8 cellular contexts compared by ENCODE assay signal in genomic region chr19:39273859-39274258, GRCh38. TPM values are rescaled to one million over a fixed set of nuclear protein-coding genes. Genes with fewer than 3 reads are reported as not detected.
DNase-seq lines count a peak whose midpoint lies in the region; ATAC-seq, FAIRE-seq and TF ChIP-seq lines count a peak whose summit lies in the region.
"Not testable (repeated sequence)": the region's sequence is repeated elsewhere in the genome, so short reads cannot be mapped to it uniquely, and the experiment has no call there.
"Had no signal": no experiment of that assay in that cellular context is flagged by ENCODE, and none has a peak within 500 bp of the region (broad histone marks: within the 10 kb centered on the region; RNA-seq: fewer than 3 reads in every experiment).

No MANE protein-coding gene starts in this region.

- H3K36me3 ChIP-seq in HCT116 (ENCODE audit: control insufficient read depth in 1 of 2, insufficient read depth in 2 of 2, low read length in 2 of 2); HepG2 (replicated peaks in 1 of 2; ENCODE audit: control insufficient read depth in 1 of 2, insufficient read depth in 2 of 2, low read length in 2 of 2); suprapubic skin: not testable (repeated sequence)

- not testable (repeated sequence) for H4K20me1 ChIP-seq in HCT116 (ENCODE audit: insufficient read depth); HepG2 (ENCODE audit: insufficient read depth, low read length)

- POLR2A ChIA-PET in HCT116 (lab: Charles Lee); HepG2 (lab: Yijun Ruan, JAX): not testable (repeated sequence)

- not testable (repeated sequence) for H3K4me1 ChIP-seq in HCT116 (ENCODE audit: control insufficient read depth in 1 of 2, insufficient read depth in 2 of 2, low read length in 2 of 2); HepG2 (ENCODE audit: insufficient read depth, low read length); suprapubic skin

- not testable (repeated sequence) for FAIRE-seq in HepG2 (lab: Jason Lieb, UNC)

- TF ChIP-seq RAD21 in HCT116 (IDR thresholded peaks at IDR 0.05; ENCODE audit: low read depth); HepG2 (CRISPR knock-in tag; IDR thresholded peaks at IDR 0.05): not testable (repeated sequence)

- H3K4me2 ChIP-seq in HCT116 (ENCODE audit: low read length): peak overlapping the region; percentile 36; the same call in 1 of the 2 replicates
- not testable (repeated sequence) for H3K4me2 ChIP-seq in HepG2 (ENCODE audit: low read depth, low read length)

- not testable (repeated sequence) for TF ChIP-seq CTCF in HCT116 (IDR thresholded peaks at IDR 0.05 in 2 of 3, conservative IDR thresholded peaks at IDR 0.05 in 1 of 3; ENCODE audit: borderline replicate concordance in 1 of 3, insufficient read depth in 1 of 3, low read depth in 2 of 3, low read length in 2 of 3); HepG2 (CRISPR knock-in tag; IDR thresholded peaks at IDR 0.05); suprapubic skin (IDR thresholded peaks at IDR 0.05)

- in situ Hi-C loops in HepG2 (cut with HindIII; ENCODE audit: extremely low pct_ligation_motif_present, low pct_unique_long_range_greater_than_20kb): not testable (repeated sequence)

- TF ChIP-seq EP300 in HepG2 (IDR thresholded peaks at IDR 0.05; ENCODE audit: low read depth in 2 of 2, low read length in 2 of 2); HepG2 (CRISPR knock-in tag; IDR thresholded peaks at IDR 0.05; ENCODE audit: borderline replicate concordance); suprapubic skin (IDR thresholded peaks at IDR 0.05): not testable (repeated sequence)

- H3K27ac ChIP-seq in HCT116 (ENCODE audit: low read depth, low read length); HepG2 (ENCODE audit: extremely low read length, insufficient read depth, low read length); suprapubic skin: not testable (repeated sequence)

- TF ChIP-seq POLR2A in HCT116 (IDR thresholded peaks at IDR 0.05; ENCODE audit: borderline replicate concordance, extremely low read depth, insufficient read depth, insufficient read length); HepG2 (IDR thresholded peaks at IDR 0.05; ENCODE audit: insufficient read depth in 1 of 2, low read depth in 2 of 2, low read length in 2 of 2); suprapubic skin (IDR thresholded peaks at IDR 0.05): not testable (repeated sequence)

- CTCF ChIA-PET in HCT116 (lab: Charles Lee); HepG2 (lab: Yijun Ruan, JAX; ENCODE audit: low intra/inter-chr PET ratio, low total read pairs): not testable (repeated sequence)

- 21% methylated on average over 5 of the region's 5 CpGs for WGBS in HepG2 (ENCODE audit: low lambda C conversion rate)
- 86% methylated on average over 5 of the region's 5 CpGs for WGBS in suprapubic skin

- not testable (repeated sequence) for H3K4me3 ChIP-seq in HCT116 (replicated peaks in 1 of 2; ENCODE audit: low read depth in 1 of 2, low read length in 2 of 2); HepG2 (replicated peaks in 1 of 3; ENCODE audit: insufficient read depth in 1 of 3, low read depth in 2 of 3, low read length in 3 of 3); suprapubic skin

- not testable (repeated sequence) for H2AFZ ChIP-seq in HCT116 (ENCODE audit: low read depth, low read length, poor library complexity, severe bottlenecking); HepG2 (ENCODE audit: low read length)

- H3K27me3 ChIP-seq in HCT116 (ENCODE audit: insufficient read depth, low read length); HepG2 (ENCODE audit: control insufficient read depth in 1 of 2, insufficient read depth in 2 of 2, low read length in 2 of 2): not testable (repeated sequence)
- peaks cover 15% of the 10 kb centered on the region for H3K27me3 ChIP-seq in suprapubic skin

- not testable (repeated sequence) for ATAC-seq in HCT116, HepG2

- not testable (repeated sequence) for H3K9me3 ChIP-seq in HCT116 (ENCODE audit: control insufficient read depth in 1 of 2, insufficient read depth in 1 of 2, low read depth in 1 of 2, low read length in 2 of 2); HepG2 (ENCODE audit: low read length); suprapubic skin

- H3K9me2 ChIP-seq in HCT116 (ENCODE audit: insufficient read depth): not testable (repeated sequence)

- H3K79me2 ChIP-seq in HCT116 (ENCODE audit: insufficient read depth, low read length); HepG2 (ENCODE audit: insufficient read depth, low read length): not testable (repeated sequence)

- not testable (repeated sequence) for H3K9ac ChIP-seq in HCT116 (ENCODE audit: low read length); HepG2 (ENCODE audit: insufficient read depth, low read depth, low read length)

- peak; percentile 7 for DNase-seq in A172 (ENCODE audit: low spot score)
- not testable (repeated sequence) for DNase-seq in HCT116 (ENCODE audit: low read depth, low spot score)
- peak; percentile 24 for DNase-seq in activated effector memory CD4-positive, alpha-beta T cell treated with anti-CD3 and anti-CD28 coated beads, Interleukin-2, amount 50 U/mL, for 16 hours
- peak; percentile 13 for DNase-seq in HepG2 (ENCODE audit: low spot score)
- peak; percentile 4 to 35 for DNase-seq in suprapubic skin (ENCODE audit: low spot score in 2 of 2)

- BruUV-seq in HCT116 (replicated peaks; lab: Mats Ljungman, UMichigan); HepG2 (replicated peaks; lab: Mats Ljungman, UMichigan): not testable (repeated sequence)

- RAD21 ChIA-PET in HCT116 (lab: Charles Lee; ENCODE audit: low non-redundant PET in 1 of 2, low total read pairs in 2 of 2, uncharacterized antibody in 2 of 2, unreplicated experiment in 2 of 2): not testable (repeated sequence)

- intact Hi-C loops in HCT116 (cut with micrococcal nuclease); HepG2 (cut with micrococcal nuclease; ENCODE audit: unreplicated experiment): not testable (repeated sequence)

RNA-seq across cellular contexts. Expression of gene IFNL2, which starts 5.7 kb away (rescaled TPM):
- total RNA-seq in A172 (2014; rRNA removed; shearing (Covaris generic)): not detected in 2 replicates
- total RNA-seq in HCT116 (2021; ENCODE audit: unreplicated experiment) (not detected), HepG2 (2016; rRNA removed; fragmentation: Illumina TruSeq; extraction: Trizol) (not detected in 2 replicates), suprapubic skin (not detected)
- not detected in 2 replicates for polyA plus RNA-seq in HCT116 (2012)
- not detected in 2 replicates for total RNA-seq in HepG2 (2016; cell fraction: cytosol; rRNA removed; fragmentation: Illumina TruSeq; extraction: Trizol; ENCODE audit: low read depth)
- total RNA-seq in HepG2 (2016; cell fraction: insoluble cytoplasmic fraction; rRNA removed; fragmentation: Illumina TruSeq; extraction: Trizol): not detected in 2 replicates
- not detected in 2 replicates for total RNA-seq in HepG2 (2016; cell fraction: membrane; rRNA removed; fragmentation: Illumina TruSeq; extraction: Trizol)
- total RNA-seq in HepG2 (2016; cell fraction: nucleus; rRNA removed; fragmentation: Illumina TruSeq; extraction: Trizol): not detected in 2 replicates
- polyA plus RNA-seq in HepG2 (2011; rRNA removed): not detected in 2 replicates
- not detected in 2 replicates for polyA plus RNA-seq in HepG2 (2011; cell fraction: cytosol; rRNA removed)
- not detected in 2 replicates for polyA plus RNA-seq in HepG2 (2011; cell fraction: nucleus; rRNA removed)
- polyA plus RNA-seq in HepG2 (2012): not detected in 2 replicates
- polyA plus RNA-seq in HepG2 (2016; cell fraction: cytosol; fragmentation: Illumina TruSeq; extraction: Trizol; ENCODE audit: low read depth): not detected in 2 replicates
- polyA plus RNA-seq in HepG2 (2016; cell fraction: insoluble cytoplasmic fraction; fragmentation: Illumina TruSeq; extraction: Trizol; ENCODE audit: low read depth): not detected in 2 replicates
- polyA plus RNA-seq in HepG2 (2016; cell fraction: membrane; fragmentation: Illumina TruSeq; extraction: Trizol; ENCODE audit: low read depth): not detected in 2 replicates
- polyA plus RNA-seq in HepG2 (2016; cell fraction: nucleus; fragmentation: Illumina TruSeq; extraction: Trizol; ENCODE audit: insufficient read depth, low read depth): not detected in 2 replicates
- not detected in 2 replicates for polyA minus RNA-seq in HepG2 (2011; rRNA and poly(A)+ RNA removed; ENCODE audit: low replicate concordance)
- not detected in 2 replicates for polyA minus RNA-seq in HepG2 (2011; cell fraction: cytosol; rRNA and poly(A)+ RNA removed)
- polyA minus RNA-seq in HepG2 (2011; cell fraction: nucleus; rRNA and poly(A)+ RNA removed): not detected in 2 replicates
- total RNA-seq: A673; CD4-positive, alpha-beta memory T cell had no signal
- polyA plus RNA-seq: BJ; CD4-positive, alpha-beta memory T cell had no signal

RNA-seq across cellular contexts. Expression of gene IFNL1, which starts 22.3 kb away (rescaled TPM):
- total RNA-seq in A172 (2014; rRNA removed; shearing (Covaris generic)): not detected in 2 replicates
- total RNA-seq in HCT116 (2021; ENCODE audit: unreplicated experiment) (not detected), HepG2 (2016; rRNA removed; fragmentation: Illumina TruSeq; extraction: Trizol) (not detected in 2 replicates), suprapubic skin (not detected)
- polyA plus RNA-seq in HCT116 (2012): not detected in 2 replicates
- not detected in 2 replicates for total RNA-seq in HepG2 (2016; cell fraction: cytosol; rRNA removed; fragmentation: Illumina TruSeq; extraction: Trizol; ENCODE audit: low read depth)
- total RNA-seq in HepG2 (2016; cell fraction: insoluble cytoplasmic fraction; rRNA removed; fragmentation: Illumina TruSeq; extraction: Trizol): not detected in 2 replicates
- total RNA-seq in HepG2 (2016; cell fraction: membrane; rRNA removed; fragmentation: Illumina TruSeq; extraction: Trizol): not detected in 2 replicates
- not detected in 2 replicates for total RNA-seq in HepG2 (2016; cell fraction: nucleus; rRNA removed; fragmentation: Illumina TruSeq; extraction: Trizol)
- not detected in 2 replicates for polyA plus RNA-seq in HepG2 (2011; rRNA removed)
- polyA plus RNA-seq in HepG2 (2011; cell fraction: cytosol; rRNA removed): not detected in 2 replicates
- polyA plus RNA-seq in HepG2 (2011; cell fraction: nucleus; rRNA removed): not detected in 2 replicates
- not detected in 2 replicates for polyA plus RNA-seq in HepG2 (2012)
- polyA plus RNA-seq in HepG2 (2016; cell fraction: cytosol; fragmentation: Illumina TruSeq; extraction: Trizol; ENCODE audit: low read depth): not detected in 2 replicates
- polyA plus RNA-seq in HepG2 (2016; cell fraction: insoluble cytoplasmic fraction; fragmentation: Illumina TruSeq; extraction: Trizol; ENCODE audit: low read depth): not detected in 2 replicates
- polyA plus RNA-seq in HepG2 (2016; cell fraction: membrane; fragmentation: Illumina TruSeq; extraction: Trizol; ENCODE audit: low read depth): not detected in 2 replicates
- polyA plus RNA-seq in HepG2 (2016; cell fraction: nucleus; fragmentation: Illumina TruSeq; extraction: Trizol; ENCODE audit: insufficient read depth, low read depth): not detected in 2 replicates
- polyA minus RNA-seq in HepG2 (2011; rRNA and poly(A)+ RNA removed; ENCODE audit: low replicate concordance): not detected in 2 replicates
- polyA minus RNA-seq in HepG2 (2011; cell fraction: cytosol; rRNA and poly(A)+ RNA removed): not detected in 2 replicates
- polyA minus RNA-seq in HepG2 (2011; cell fraction: nucleus; rRNA and poly(A)+ RNA removed): not detected in 2 replicates
- total RNA-seq: A673; CD4-positive, alpha-beta memory T cell had no signal
- polyA plus RNA-seq: BJ had no signal

RNA-seq across cellular contexts. Expression of gene IFNL4, which starts 25.2 kb away (rescaled TPM):
- total RNA-seq in A172 (2014; rRNA removed; shearing (Covaris generic)): not detected in 2 replicates
- not detected for total RNA-seq in HCT116 (2021; ENCODE audit: unreplicated experiment)
- 0.07 TPM in 1 of 2 replicates, not detected in the other for polyA plus RNA-seq in HCT116 (2012)
- total RNA-seq in HepG2 (2016; rRNA removed; fragmentation: Illumina TruSeq; extraction: Trizol): not detected in 2 replicates
- total RNA-seq in HepG2 (2016; cell fraction: cytosol; rRNA removed; fragmentation: Illumina TruSeq; extraction: Trizol; ENCODE audit: low read depth): not detected in 2 replicates
- not detected in 2 replicates for total RNA-seq in HepG2 (2016; cell fraction: insoluble cytoplasmic fraction; rRNA removed; fragmentation: Illumina TruSeq; extraction: Trizol)
- not detected in 2 replicates for total RNA-seq in HepG2 (2016; cell fraction: membrane; rRNA removed; fragmentation: Illumina TruSeq; extraction: Trizol)
- not detected in 2 replicates for total RNA-seq in HepG2 (2016; cell fraction: nucleus; rRNA removed; fragmentation: Illumina TruSeq; extraction: Trizol)
- not detected in 2 replicates for polyA plus RNA-seq in HepG2 (2011; rRNA removed)
- polyA plus RNA-seq in HepG2 (2011; cell fraction: cytosol; rRNA removed): not detected in 2 replicates
- polyA plus RNA-seq in HepG2 (2011; cell fraction: nucleus; rRNA removed): not detected in 2 replicates
- polyA plus RNA-seq in HepG2 (2012): not detected in 2 replicates
- polyA plus RNA-seq in HepG2 (2016; cell fraction: cytosol; fragmentation: Illumina TruSeq; extraction: Trizol; ENCODE audit: low read depth): not detected in 2 replicates
- polyA plus RNA-seq in HepG2 (2016; cell fraction: insoluble cytoplasmic fraction; fragmentation: Illumina TruSeq; extraction: Trizol; ENCODE audit: low read depth): not detected in 2 replicates
- not detected in 2 replicates for polyA plus RNA-seq in HepG2 (2016; cell fraction: membrane; fragmentation: Illumina TruSeq; extraction: Trizol; ENCODE audit: low read depth)
- polyA plus RNA-seq in HepG2 (2016; cell fraction: nucleus; fragmentation: Illumina TruSeq; extraction: Trizol; ENCODE audit: insufficient read depth, low read depth): not detected in 2 replicates
- polyA minus RNA-seq in HepG2 (2011; rRNA and poly(A)+ RNA removed; ENCODE audit: low replicate concordance): not detected in 2 replicates
- not detected in 2 replicates for polyA minus RNA-seq in HepG2 (2011; cell fraction: cytosol; rRNA and poly(A)+ RNA removed)
- polyA minus RNA-seq in HepG2 (2011; cell fraction: nucleus; rRNA and poly(A)+ RNA removed): not detected in 2 replicates
- not detected for total RNA-seq in suprapubic skin
- total RNA-seq: A673; CD4-positive, alpha-beta memory T cell had no signal
- polyA plus RNA-seq: BJ; CD4-positive, alpha-beta memory T cell had no signal

RNA-seq across cellular contexts. Expression of gene IFNL3, which starts 29.1 kb away (rescaled TPM):
- total RNA-seq in A172 (2014; rRNA removed; shearing (Covaris generic)): not detected in 2 replicates
- total RNA-seq in HCT116 (2021; ENCODE audit: unreplicated experiment) (not detected), HepG2 (2016; rRNA removed; fragmentation: Illumina TruSeq; extraction: Trizol) (not detected in 2 replicates), suprapubic skin (not detected)
- not detected in 2 replicates for polyA plus RNA-seq in HCT116 (2012)
- total RNA-seq in HepG2 (2016; cell fraction: cytosol; rRNA removed; fragmentation: Illumina TruSeq; extraction: Trizol; ENCODE audit: low read depth): not detected in 2 replicates
- total RNA-seq in HepG2 (2016; cell fraction: insoluble cytoplasmic fraction; rRNA removed; fragmentation: Illumina TruSeq; extraction: Trizol): not detected in 2 replicates
- total RNA-seq in HepG2 (2016; cell fraction: membrane; rRNA removed; fragmentation: Illumina TruSeq; extraction: Trizol): not detected in 2 replicates
- not detected in 2 replicates for total RNA-seq in HepG2 (2016; cell fraction: nucleus; rRNA removed; fragmentation: Illumina TruSeq; extraction: Trizol)
- not detected in 2 replicates for polyA plus RNA-seq in HepG2 (2011; rRNA removed)
- not detected in 2 replicates for polyA plus RNA-seq in HepG2 (2011; cell fraction: cytosol; rRNA removed)
- polyA plus RNA-seq in HepG2 (2011; cell fraction: nucleus; rRNA removed): not detected in 2 replicates
- polyA plus RNA-seq in HepG2 (2012): not detected in 2 replicates
- polyA plus RNA-seq in HepG2 (2016; cell fraction: cytosol; fragmentation: Illumina TruSeq; extraction: Trizol; ENCODE audit: low read depth): not detected in 2 replicates
- not detected in 2 replicates for polyA plus RNA-seq in HepG2 (2016; cell fraction: insoluble cytoplasmic fraction; fragmentation: Illumina TruSeq; extraction: Trizol; ENCODE audit: low read depth)
- polyA plus RNA-seq in HepG2 (2016; cell fraction: membrane; fragmentation: Illumina TruSeq; extraction: Trizol; ENCODE audit: low read depth): not detected in 2 replicates
- polyA plus RNA-seq in HepG2 (2016; cell fraction: nucleus; fragmentation: Illumina TruSeq; extraction: Trizol; ENCODE audit: insufficient read depth, low read depth): not detected in 2 replicates
- not detected in 2 replicates for polyA minus RNA-seq in HepG2 (2011; rRNA and poly(A)+ RNA removed; ENCODE audit: low replicate concordance)
- not detected in 2 replicates for polyA minus RNA-seq in HepG2 (2011; cell fraction: cytosol; rRNA and poly(A)+ RNA removed)
- polyA minus RNA-seq in HepG2 (2011; cell fraction: nucleus; rRNA and poly(A)+ RNA removed): not detected in 2 replicates
- total RNA-seq: A673; CD4-positive, alpha-beta memory T cell had no signal
- polyA plus RNA-seq: BJ; CD4-positive, alpha-beta memory T cell had no signal

RNA-seq across cellular contexts. Expression of gene LRFN1, which starts 46.8 kb away (rescaled TPM):
- 1.7 and 1.9 TPM in 2 replicates for total RNA-seq in A172 (2014; rRNA removed; shearing (Covaris generic))
- total RNA-seq in HCT116 (2021; ENCODE audit: unreplicated experiment) (13.8 TPM), HepG2 (2016; rRNA removed; fragmentation: Illumina TruSeq; extraction: Trizol) (0.04 TPM in 1 of 2 replicates, not detected in the other), suprapubic skin (1 to 10 TPM; 1.4 to 2.9 (median 2.0) TPM)
- 6.8 and 7.6 TPM in 2 replicates for polyA plus RNA-seq in HCT116 (2012)
- total RNA-seq in HepG2 (2016; cell fraction: cytosol; rRNA removed; fragmentation: Illumina TruSeq; extraction: Trizol; ENCODE audit: low read depth): 0.09 TPM in 1 of 2 replicates, not detected in the other
- total RNA-seq in HepG2 (2016; cell fraction: insoluble cytoplasmic fraction; rRNA removed; fragmentation: Illumina TruSeq; extraction: Trizol): 0.06 TPM in 1 of 2 replicates, not detected in the other
- 0.06 TPM in 1 of 2 replicates, not detected in the other for total RNA-seq in HepG2 (2016; cell fraction: membrane; rRNA removed; fragmentation: Illumina TruSeq; extraction: Trizol)
- 0.19 TPM in 1 of 2 replicates, not detected in the other for total RNA-seq in HepG2 (2016; cell fraction: nucleus; rRNA removed; fragmentation: Illumina TruSeq; extraction: Trizol)
- polyA plus RNA-seq in HepG2 (2011; rRNA removed): 0.07 TPM in 1 of 2 replicates, not detected in the other
- polyA plus RNA-seq in HepG2 (2011; cell fraction: cytosol; rRNA removed): 0.04 and 0.05 TPM in 2 replicates
- 0.16 and 0.17 TPM in 2 replicates for polyA plus RNA-seq in HepG2 (2011; cell fraction: nucleus; rRNA removed)
- 0.36 and 0.39 TPM in 2 replicates for polyA plus RNA-seq in HepG2 (2012)
- 0.06 TPM in 1 of 2 replicates, not detected in the other for polyA plus RNA-seq in HepG2 (2016; cell fraction: cytosol; fragmentation: Illumina TruSeq; extraction: Trizol; ENCODE audit: low read depth)
- 0.13 and 0.19 TPM in 2 replicates for polyA plus RNA-seq in HepG2 (2016; cell fraction: insoluble cytoplasmic fraction; fragmentation: Illumina TruSeq; extraction: Trizol; ENCODE audit: low read depth)
- 0.09 and 0.15 TPM in 2 replicates for polyA plus RNA-seq in HepG2 (2016; cell fraction: membrane; fragmentation: Illumina TruSeq; extraction: Trizol; ENCODE audit: low read depth)
- polyA plus RNA-seq in HepG2 (2016; cell fraction: nucleus; fragmentation: Illumina TruSeq; extraction: Trizol; ENCODE audit: insufficient read depth, low read depth): 0.15 and 0.52 TPM in 2 replicates
- polyA minus RNA-seq in HepG2 (2011; rRNA and poly(A)+ RNA removed; ENCODE audit: low replicate concordance): 0.10 TPM in 1 of 2 replicates, not detected in the other
- not detected in 2 replicates for polyA minus RNA-seq in HepG2 (2011; cell fraction: cytosol; rRNA and poly(A)+ RNA removed)
- 0.25 TPM in 1 of 2 replicates, not detected in the other for polyA minus RNA-seq in HepG2 (2011; cell fraction: nucleus; rRNA and poly(A)+ RNA removed)
